ENCODE assay signal across 19 cellular contexts in the genomic region with DNA sequence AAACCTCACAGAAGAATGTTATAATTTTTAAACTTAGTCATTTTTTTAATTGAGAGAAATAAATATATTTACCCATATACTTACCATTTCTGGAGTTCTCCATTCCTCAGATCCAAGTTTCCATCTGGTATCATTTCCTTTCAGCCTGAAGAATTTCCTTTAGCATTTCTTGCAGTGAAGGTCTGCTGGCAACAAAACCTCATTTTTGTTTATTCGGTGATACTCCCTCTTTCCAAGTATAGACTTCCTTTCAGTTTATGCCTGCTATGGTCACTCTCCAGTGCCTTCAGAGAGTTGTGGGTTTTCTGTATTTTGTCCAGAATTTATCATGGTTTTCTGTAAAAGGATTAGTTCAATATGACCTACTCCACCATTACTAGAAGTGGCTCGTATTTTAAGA.
"Had no signal": no experiment of that assay in that cellular context is flagged by ENCODE, and none has a peak within 500 bp of the region (broad histone marks: within the 10 kb centered on the region; RNA-seq: fewer than 3 reads in every experiment).

No MANE protein-coding gene starts in this region.

- H3K27ac Mint-ChIP-seq: mesothelial cell of epicardium, natural killer cell had no signal

- H3K27me3 ChIP-seq: colonic mucosa, tibial artery, upper lobe of left lung, uterus had no signal

- H3K27ac ChIP-seq: colonic mucosa, tibial artery, upper lobe of left lung, uterus had no signal

- H3K9me3 ChIP-seq: colonic mucosa, uterus had no signal

- H3K4me3 Mint-ChIP-seq: mesothelial cell of epicardium, natural killer cell, neural crest cell had no signal

- ATAC-seq: esophagus mucosa, left lobe of liver, natural killer cell had no signal

- FAIRE-seq: small intestine had no signal

- H3K36me3 ChIP-seq: colonic mucosa, upper lobe of left lung, uterus had no signal

- DNase-seq: colonic mucosa; effector CD4-positive, alpha-beta T cell; foreskin melanocyte; head of caudate nucleus; hippocampal formation; islet precursor cell; natural killer cell; posterior cingulate gyrus; right cardiac atrium; small intestine; stimulated activated CD4-positive, alpha-beta T cell treated with anti-CD3 and anti-CD28 coated beads, Interleukin-12 subunit alpha, Interleukin-12 subunit beta, amount 100 ng/mL, for 4 hours; stimulated activated naive CD4-positive, alpha-beta T cell treated with Interleukin-2 at 50 U/mL for 16 hours; tibial artery; upper lobe of left lung; uterus had no signal

- H3K4me1 ChIP-seq: colonic mucosa, upper lobe of left lung, uterus had no signal

- H3K4me3 ChIP-seq: colonic mucosa, tibial artery, upper lobe of left lung, uterus had no signal
